In the genomic region with DNA sequence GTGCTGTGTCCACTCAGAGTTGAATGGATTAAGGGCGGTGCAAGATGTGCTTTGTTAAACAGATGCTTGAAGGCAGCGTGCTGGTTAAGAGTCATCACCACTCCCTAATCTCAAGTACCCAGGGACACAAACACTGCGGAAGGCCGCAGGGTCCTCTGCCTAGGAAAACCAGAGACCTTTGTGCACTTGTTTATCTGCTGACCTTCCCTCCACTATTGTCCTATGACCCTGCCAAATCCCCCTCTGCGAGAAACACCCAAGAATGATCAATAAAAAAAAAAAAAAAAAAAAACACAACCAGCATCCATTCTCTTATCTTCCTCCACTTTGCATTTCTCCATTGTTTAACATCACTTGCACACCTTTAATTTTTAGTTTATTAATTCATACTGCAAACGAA, we compare ENCODE assay signal across 1 cellular context.
TF ChIP-seq lines count a peak whose summit lies in the region.
"Not testable (repeated sequence)": the region's sequence is repeated elsewhere in the genome, so short reads cannot be mapped to it uniquely, and the experiment has no call there.

No MANE protein-coding gene starts in this region.

TF ChIP-seq in K562, 482 proteins besides CTCF, POLR2A, EP300 and RAD21:
- peak; percentile 23 for TF ChIP-seq CBFA2T2 (conservative IDR thresholded peaks at IDR 0.05)
- 0 out of 2 replicates have a peak, but pooled peaks have one; percentile 17 for TF ChIP-seq LARP7 (IDR thresholded peaks at IDR 0.05)
- peak; percentile 35; the same call in 1 of the 2 replicates for TF ChIP-seq DPF2 (IDR thresholded peaks at IDR 0.05)
- TF ChIP-seq, protein P1, sequence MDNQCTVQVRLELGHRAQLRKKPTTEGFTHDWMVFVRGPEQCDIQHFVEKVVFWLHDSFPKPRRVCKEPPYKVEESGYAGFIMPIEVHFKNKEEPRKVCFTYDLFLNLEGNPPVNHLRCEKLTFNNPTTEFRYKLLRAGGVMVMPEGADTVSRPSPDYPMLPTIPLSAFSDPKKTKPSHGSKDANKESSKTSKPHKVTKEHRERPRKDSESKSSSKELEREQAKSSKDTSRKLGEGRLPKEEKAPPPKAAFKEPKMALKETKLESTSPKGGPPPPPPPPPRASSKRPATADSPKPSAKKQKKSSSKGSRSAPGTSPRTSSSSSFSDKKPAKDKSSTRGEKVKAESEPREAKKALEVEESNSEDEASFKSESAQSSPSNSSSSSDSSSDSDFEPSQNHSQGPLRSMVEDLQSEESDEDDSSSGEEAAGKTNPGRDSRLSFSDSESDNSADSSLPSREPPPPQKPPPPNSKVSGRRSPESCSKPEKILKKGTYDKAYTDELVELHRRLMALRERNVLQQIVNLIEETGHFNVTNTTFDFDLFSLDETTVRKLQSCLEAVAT (IDR thresholded peaks at IDR 0.05) = 0 out of 4 replicates have a peak, but pooled peaks of 1 of the 2 experiments have one; percentile 17
- TF ChIP-seq, protein P2, sequence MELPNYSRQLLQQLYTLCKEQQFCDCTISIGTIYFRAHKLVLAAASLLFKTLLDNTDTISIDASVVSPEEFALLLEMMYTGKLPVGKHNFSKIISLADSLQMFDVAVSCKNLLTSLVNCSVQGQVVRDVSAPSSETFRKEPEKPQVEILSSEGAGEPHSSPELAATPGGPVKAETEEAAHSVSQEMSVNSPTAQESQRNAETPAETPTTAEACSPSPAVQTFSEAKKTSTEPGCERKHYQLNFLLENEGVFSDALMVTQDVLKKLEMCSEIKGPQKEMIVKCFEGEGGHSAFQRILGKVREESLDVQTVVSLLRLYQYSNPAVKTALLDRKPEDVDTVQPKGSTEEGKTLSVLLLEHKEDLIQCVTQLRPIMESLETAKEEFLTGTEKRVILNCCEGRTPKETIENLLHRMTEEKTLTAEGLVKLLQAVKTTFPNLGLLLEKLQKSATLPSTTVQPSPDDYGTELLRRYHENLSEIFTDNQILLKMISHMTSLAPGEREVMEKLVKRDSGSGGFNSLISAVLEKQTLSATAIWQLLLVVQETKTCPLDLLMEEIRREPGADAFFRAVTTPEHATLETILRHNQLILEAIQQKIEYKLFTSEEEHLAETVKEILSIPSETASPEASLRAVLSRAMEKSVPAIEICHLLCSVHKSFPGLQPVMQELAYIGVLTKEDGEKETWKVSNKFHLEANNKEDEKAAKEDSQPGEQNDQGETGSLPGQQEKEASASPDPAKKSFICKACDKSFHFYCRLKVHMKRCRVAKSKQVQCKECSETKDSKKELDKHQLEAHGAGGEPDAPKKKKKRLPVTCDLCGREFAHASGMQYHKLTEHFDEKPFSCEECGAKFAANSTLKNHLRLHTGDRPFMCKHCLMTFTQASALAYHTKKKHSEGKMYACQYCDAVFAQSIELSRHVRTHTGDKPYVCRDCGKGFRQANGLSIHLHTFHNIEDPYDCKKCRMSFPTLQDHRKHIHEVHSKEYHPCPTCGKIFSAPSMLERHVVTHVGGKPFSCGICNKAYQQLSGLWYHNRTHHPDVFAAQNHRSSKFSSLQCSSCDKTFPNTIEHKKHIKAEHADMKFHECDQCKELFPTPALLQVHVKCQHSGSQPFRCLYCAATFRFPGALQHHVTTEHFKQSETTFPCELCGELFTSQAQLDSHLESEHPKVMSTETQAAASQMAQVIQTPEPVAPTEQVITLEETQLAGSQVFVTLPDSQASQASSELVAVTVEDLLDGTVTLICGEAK (IDR thresholded peaks at IDR 0.05) = peak; percentile 55
- TF ChIP-seq, protein P2 (CRISPR knock-in tag; IDR thresholded peaks at IDR 0.05) = not testable (repeated sequence)
- TF ChIP-seq TAL1 (IDR thresholded peaks at IDR 0.05) = 0 out of 2 replicates have a peak, but pooled peaks have one; percentile 9
- TF ChIP-seq, protein P3, sequence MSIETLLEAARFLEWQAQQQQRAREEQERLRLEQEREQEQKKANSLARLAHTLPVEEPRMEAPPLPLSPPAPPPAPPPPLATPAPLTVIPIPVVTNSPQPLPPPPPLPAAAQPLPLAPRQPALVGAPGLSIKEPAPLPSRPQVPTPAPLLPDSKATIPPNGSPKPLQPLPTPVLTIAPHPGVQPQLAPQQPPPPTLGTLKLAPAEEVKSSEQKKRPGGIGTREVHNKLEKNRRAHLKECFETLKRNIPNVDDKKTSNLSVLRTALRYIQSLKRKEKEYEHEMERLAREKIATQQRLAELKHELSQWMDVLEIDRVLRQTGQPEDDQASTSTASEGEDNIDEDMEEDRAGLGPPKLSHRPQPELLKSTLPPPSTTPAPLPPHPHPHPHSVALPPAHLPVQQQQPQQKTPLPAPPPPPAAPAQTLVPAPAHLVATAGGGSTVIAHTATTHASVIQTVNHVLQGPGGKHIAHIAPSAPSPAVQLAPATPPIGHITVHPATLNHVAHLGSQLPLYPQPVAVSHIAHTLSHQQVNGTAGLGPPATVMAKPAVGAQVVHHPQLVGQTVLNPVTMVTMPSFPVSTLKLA (conservative IDR thresholded peaks at IDR 0.05) = 0 out of 4 replicates have a peak, but pooled peaks of 1 of the 2 experiments have one; percentile 33
- TF ChIP-seq CBFA2T3 (IDR thresholded peaks at IDR 0.05) = peak; percentile 53
